Comparison of ENCODE assay signal across 1 cellular context in genomic region chr15:56491110-56491722, GRCh38.
TF ChIP-seq lines count a peak whose summit lies in the region.

No MANE protein-coding gene starts in this region.

TF ChIP-seq in K562, 482 proteins besides CTCF, POLR2A, EP300 and RAD21 (continued from another document):
- TF ChIP-seq CHD4 (IDR thresholded peaks at IDR 0.05; ENCODE audit: insufficient read depth, insufficient replicate concordance, low read depth, low read length, poor library complexity, severe bottlenecking) (no peak), SRF (CRISPR knock-in tag; IDR thresholded peaks at IDR 0.05) (0 out of 4 replicates have a peak, but pooled peaks of 1 of the 2 experiments have one; percentile 10)
